Comparison of ENCODE assay signal across 8 cellular contexts in genomic region chr16:8869212-8869987, GRCh38. TPM values are rescaled to one million over a fixed set of nuclear protein-coding genes. Genes with fewer than 3 reads are reported as not detected.
DNase-seq lines count a peak whose midpoint lies in the region; ATAC-seq, FAIRE-seq and TF ChIP-seq lines count a peak whose summit lies in the region.

No MANE protein-coding gene starts in this region.

- DNase-seq in AG10803 (ENCODE audit: low read depth): no peak
- DNase-seq in HL-60 (ENCODE audit: low read depth in 1 of 2, low spot score in 1 of 2): no peak
- DNase-seq in astrocyte (ENCODE audit: low read depth): no peak
- no peak for DNase-seq in memory B cell (ENCODE audit: low spot score in 2 of 2)
- no peak for DNase-seq in NCI-H1436 (lab: John Stamatoyannopoulos, UW)
- no peak for DNase-seq in NCI-H524 treated with DMSO at 0.1 percent for 48 hours (lab: John Stamatoyannopoulos, UW)

- H3K27ac ChIP-seq in HL-60 (replicated peaks) (peak overlapping the region; percentile 58), astrocyte (ENCODE audit: low read depth, low read length) (no peak overlapping the region)

- peaks cover 40% of the 10 kb centered on the region for H3K4me1 ChIP-seq in astrocyte (ENCODE audit: insufficient read depth, low read length)

- H3K79me2 ChIP-seq in astrocyte (ENCODE audit: insufficient read depth, low read length): peaks cover 35% of the 10 kb centered on the region

- H3K27ac Mint-ChIP-seq in astrocyte (ENCODE audit: unreplicated experiment) (peak overlapping the region; percentile 88), memory B cell (peak overlapping the region; percentile 19)

- H3K4me2 ChIP-seq in astrocyte (ENCODE audit: low read length): peak overlapping the region; percentile 83

- H3K36me3 Mint-ChIP-seq in astrocyte (ENCODE audit: low read depth, unreplicated experiment): peaks cover 1% of the 10 kb centered on the region
- no peaks in the 10 kb centered on the region for H3K36me3 Mint-ChIP-seq in memory B cell

- no peak for FAIRE-seq in astrocyte (lab: Jason Lieb, UNC)

- H3K27me3 ChIP-seq in HL-60 (ENCODE audit: insufficient read depth, poor library complexity, severe bottlenecking): no peaks in the 10 kb centered on the region
- no peaks in the 10 kb centered on the region for H3K27me3 ChIP-seq in astrocyte (ENCODE audit: insufficient read depth, low read length)

- no peaks in the 10 kb centered on the region for H3K27me3 Mint-ChIP-seq in astrocyte (ENCODE audit: low read depth, unreplicated experiment)
- H3K27me3 Mint-ChIP-seq in memory B cell: no peaks in the 10 kb centered on the region

- peaks cover 32% of the 10 kb centered on the region for H4K20me1 ChIP-seq in astrocyte (ENCODE audit: insufficient read depth, low read length)

- H3K4me3 ChIP-seq in AG10803 (ENCODE audit: low read length): peak overlapping the region; percentile 58
- H3K4me3 ChIP-seq in HL-60 (replicated peaks; ENCODE audit: insufficient read depth, low read length): peak overlapping the region; percentile 45
- H3K4me3 ChIP-seq in astrocyte (ENCODE audit: insufficient read depth, low read depth, low read length): peak overlapping the region; percentile 51

- peak overlapping the region; percentile 1 for H2AFZ ChIP-seq in astrocyte (ENCODE audit: low read depth, low read length)

- H3K4me1 Mint-ChIP-seq in astrocyte (ENCODE audit: low read depth, unreplicated experiment) (peaks cover 27% of the 10 kb centered on the region), memory B cell (peaks cover 37% of the 10 kb centered on the region)

- TF ChIP-seq CTCF in AG10803 (conservative IDR thresholded peaks at IDR 0.05; ENCODE audit: low read length) (no peak), HL-60 (IDR thresholded peaks at IDR 0.05; ENCODE audit: insufficient read depth, low read length) (no peak), astrocyte (IDR thresholded peaks at IDR 0.05; ENCODE audit: insufficient read depth, low read depth, low read length) (no peak)

- no peaks in the 10 kb centered on the region for H3K9me3 ChIP-seq in astrocyte (ENCODE audit: insufficient read depth, low read depth, low read length)

- H3K9me3 Mint-ChIP-seq in astrocyte (ENCODE audit: unreplicated experiment) (no peaks in the 10 kb centered on the region), memory B cell (no peaks in the 10 kb centered on the region)

- H3K4me3 Mint-ChIP-seq in astrocyte (ENCODE audit: unreplicated experiment): peak overlapping the region; percentile 78
- H3K4me3 Mint-ChIP-seq in memory B cell: peak overlapping the region; percentile 88

- no peaks in the 10 kb centered on the region for H3K36me3 ChIP-seq in astrocyte (ENCODE audit: insufficient read depth, low read length)

- ATAC-seq in memory B cell (ENCODE audit: low read depth): no peak
- no peak for ATAC-seq in GM19023 (IDR thresholded peaks at IDR 0.05; ENCODE audit: unreplicated experiment)
- no peak for ATAC-seq in HG03521 (IDR thresholded peaks at IDR 0.05; ENCODE audit: unreplicated experiment)

- peak overlapping the region; percentile 32 for H3K9ac ChIP-seq in astrocyte (ENCODE audit: low read length)

RNA-seq across cellular contexts. Expression of gene CARHSP1, which starts 0.6 kb away (rescaled TPM):
- 51.0 and 61.5 TPM in 2 replicates for total RNA-seq in astrocyte

RNA-seq across cellular contexts. Expression of gene LITAFD, which starts 12.8 kb away (rescaled TPM):
- not detected in 2 replicates for total RNA-seq in astrocyte
